Comparison of ENCODE assay signal across 8 cellular contexts in the genomic region with DNA sequence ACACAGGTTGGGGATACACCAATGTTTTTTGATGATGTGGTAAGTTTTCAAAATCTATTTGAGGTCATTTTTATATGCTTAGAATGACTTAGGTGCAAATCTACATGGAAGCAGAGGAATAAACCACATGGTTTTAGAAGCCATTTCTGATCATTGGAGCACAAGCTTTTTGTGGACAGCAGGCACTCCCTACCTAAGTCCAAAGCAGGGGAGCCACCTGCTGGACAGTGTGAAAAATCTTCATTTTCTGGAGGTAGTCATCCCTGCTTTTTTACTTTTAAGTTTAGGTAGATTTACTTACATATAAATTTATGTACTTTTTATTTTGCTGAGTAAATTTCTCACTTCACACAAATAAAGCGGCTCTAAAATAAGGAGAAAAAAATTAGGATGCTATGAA.
DNase-seq lines count a peak whose midpoint lies in the region; ATAC-seq and TF ChIP-seq lines count a peak whose summit lies in the region.

No MANE protein-coding gene starts in this region.

- H3K4me3 Mint-ChIP-seq in WTC11: no peak overlapping the region
- H3K4me3 Mint-ChIP-seq in stimulated activated naive CD8-positive, alpha-beta T cell treated with anti-CD3 and anti-CD28 coated beads, Interleukin-15, amount 100 ng/mL, for 72 hours: no peak overlapping the region

- H3K36me3 ChIP-seq in H7 (replicated peaks; ENCODE audit: control insufficient read depth, insufficient read depth, low read length): no peaks in the 10 kb centered on the region

- ATAC-seq in WTC11: peak; percentile 83
- ATAC-seq in stimulated activated naive CD8-positive, alpha-beta T cell treated with anti-CD3 and anti-CD28 coated beads, Interleukin-15, amount 100 ng/mL, for 72 hours: peak; percentile 74

- TF ChIP-seq CTCF in WTC11 (IDR thresholded peaks at IDR 0.05): peak; percentile 54; the same call in 1 of the 2 replicates

- H3K4me1 Mint-ChIP-seq in WTC11: no peaks in the 10 kb centered on the region
- no peaks in the 10 kb centered on the region for H3K4me1 Mint-ChIP-seq in stimulated activated naive CD8-positive, alpha-beta T cell treated with anti-CD3 and anti-CD28 coated beads, Interleukin-15, amount 100 ng/mL, for 72 hours

- POLR2A ChIA-PET in WTC11 (lab: Charles Lee): no interaction called here

- no peaks in the 10 kb centered on the region for H3K36me3 Mint-ChIP-seq in WTC11

- DNase-seq in Daoy (ENCODE audit: low read depth) (peak; percentile 57), H7 (peak; percentile 5), NCI-H1417 (lab: John Stamatoyannopoulos, UW) (peak; percentile 20 to 80 (median 34)), WTC11 (ENCODE audit: low spot score) (peak; percentile 33), medulla oblongata (ENCODE audit: extremely low spot score) (peak; percentile 76), cortex of kidney (lab: John Stamatoyannopoulos, UW) (no peak)
- DNase-seq in effector CD4-positive, alpha-beta T cell: peak; percentile 21
- peak; percentile 30 to 45 for DNase-seq in stimulated activated naive CD8-positive, alpha-beta T cell treated with anti-CD3 and anti-CD28 coated beads, Interleukin-15, amount 100 ng/mL, for 72 hours

- no peaks in the 10 kb centered on the region for H3K9me3 Mint-ChIP-seq in WTC11
- H3K9me3 Mint-ChIP-seq in stimulated activated naive CD8-positive, alpha-beta T cell treated with anti-CD3 and anti-CD28 coated beads, Interleukin-15, amount 100 ng/mL, for 72 hours: no peaks in the 10 kb centered on the region

- H3K27me3 ChIP-seq in H7 (ENCODE audit: control insufficient read depth, insufficient read depth, low read length): no peaks in the 10 kb centered on the region

- no peak overlapping the region for H3K4me3 ChIP-seq in H7 (ENCODE audit: insufficient read depth, low read depth, low read length)

- H3K27ac Mint-ChIP-seq in WTC11: no peak overlapping the region
- no peak overlapping the region for H3K27ac Mint-ChIP-seq in stimulated activated naive CD8-positive, alpha-beta T cell treated with anti-CD3 and anti-CD28 coated beads, Interleukin-15, amount 100 ng/mL, for 72 hours

- CTCF ChIA-PET in WTC11 (lab: Charles Lee): interaction anchor here (0.6 to 2.0 kb wide), 13 partner anchors 8 to 326 kb away, joined by 3 to 20 read pairs (median 4); a partner anchor contains a TSS

- H3K27me3 Mint-ChIP-seq in WTC11 (ENCODE audit: low read depth): no peaks in the 10 kb centered on the region
- H3K27me3 Mint-ChIP-seq in stimulated activated naive CD8-positive, alpha-beta T cell treated with anti-CD3 and anti-CD28 coated beads, Interleukin-15, amount 100 ng/mL, for 72 hours: no peaks in the 10 kb centered on the region

TF ChIP-seq in WTC11, 78 proteins besides CTCF, POLR2A, EP300 and RAD21:
- TF ChIP-seq ELF4 (CRISPR knock-in tag; IDR thresholded peaks at IDR 0.05; ENCODE audit: low read depth): no peak
- TF ChIP-seq, protein P1, sequence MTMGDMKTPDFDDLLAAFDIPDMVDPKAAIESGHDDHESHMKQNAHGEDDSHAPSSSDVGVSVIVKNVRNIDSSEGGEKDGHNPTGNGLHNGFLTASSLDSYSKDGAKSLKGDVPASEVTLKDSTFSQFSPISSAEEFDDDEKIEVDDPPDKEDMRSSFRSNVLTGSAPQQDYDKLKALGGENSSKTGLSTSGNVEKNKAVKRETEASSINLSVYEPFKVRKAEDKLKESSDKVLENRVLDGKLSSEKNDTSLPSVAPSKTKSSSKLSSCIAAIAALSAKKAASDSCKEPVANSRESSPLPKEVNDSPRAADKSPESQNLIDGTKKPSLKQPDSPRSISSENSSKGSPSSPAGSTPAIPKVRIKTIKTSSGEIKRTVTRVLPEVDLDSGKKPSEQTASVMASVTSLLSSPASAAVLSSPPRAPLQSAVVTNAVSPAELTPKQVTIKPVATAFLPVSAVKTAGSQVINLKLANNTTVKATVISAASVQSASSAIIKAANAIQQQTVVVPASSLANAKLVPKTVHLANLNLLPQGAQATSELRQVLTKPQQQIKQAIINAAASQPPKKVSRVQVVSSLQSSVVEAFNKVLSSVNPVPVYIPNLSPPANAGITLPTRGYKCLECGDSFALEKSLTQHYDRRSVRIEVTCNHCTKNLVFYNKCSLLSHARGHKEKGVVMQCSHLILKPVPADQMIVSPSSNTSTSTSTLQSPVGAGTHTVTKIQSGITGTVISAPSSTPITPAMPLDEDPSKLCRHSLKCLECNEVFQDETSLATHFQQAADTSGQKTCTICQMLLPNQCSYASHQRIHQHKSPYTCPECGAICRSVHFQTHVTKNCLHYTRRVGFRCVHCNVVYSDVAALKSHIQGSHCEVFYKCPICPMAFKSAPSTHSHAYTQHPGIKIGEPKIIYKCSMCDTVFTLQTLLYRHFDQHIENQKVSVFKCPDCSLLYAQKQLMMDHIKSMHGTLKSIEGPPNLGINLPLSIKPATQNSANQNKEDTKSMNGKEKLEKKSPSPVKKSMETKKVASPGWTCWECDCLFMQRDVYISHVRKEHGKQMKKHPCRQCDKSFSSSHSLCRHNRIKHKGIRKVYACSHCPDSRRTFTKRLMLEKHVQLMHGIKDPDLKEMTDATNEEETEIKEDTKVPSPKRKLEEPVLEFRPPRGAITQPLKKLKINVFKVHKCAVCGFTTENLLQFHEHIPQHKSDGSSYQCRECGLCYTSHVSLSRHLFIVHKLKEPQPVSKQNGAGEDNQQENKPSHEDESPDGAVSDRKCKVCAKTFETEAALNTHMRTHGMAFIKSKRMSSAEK (CRISPR knock-in tag; IDR thresholded peaks at IDR 0.05; ENCODE audit: borderline replicate concordance): no peak
- TF ChIP-seq, protein P2, sequence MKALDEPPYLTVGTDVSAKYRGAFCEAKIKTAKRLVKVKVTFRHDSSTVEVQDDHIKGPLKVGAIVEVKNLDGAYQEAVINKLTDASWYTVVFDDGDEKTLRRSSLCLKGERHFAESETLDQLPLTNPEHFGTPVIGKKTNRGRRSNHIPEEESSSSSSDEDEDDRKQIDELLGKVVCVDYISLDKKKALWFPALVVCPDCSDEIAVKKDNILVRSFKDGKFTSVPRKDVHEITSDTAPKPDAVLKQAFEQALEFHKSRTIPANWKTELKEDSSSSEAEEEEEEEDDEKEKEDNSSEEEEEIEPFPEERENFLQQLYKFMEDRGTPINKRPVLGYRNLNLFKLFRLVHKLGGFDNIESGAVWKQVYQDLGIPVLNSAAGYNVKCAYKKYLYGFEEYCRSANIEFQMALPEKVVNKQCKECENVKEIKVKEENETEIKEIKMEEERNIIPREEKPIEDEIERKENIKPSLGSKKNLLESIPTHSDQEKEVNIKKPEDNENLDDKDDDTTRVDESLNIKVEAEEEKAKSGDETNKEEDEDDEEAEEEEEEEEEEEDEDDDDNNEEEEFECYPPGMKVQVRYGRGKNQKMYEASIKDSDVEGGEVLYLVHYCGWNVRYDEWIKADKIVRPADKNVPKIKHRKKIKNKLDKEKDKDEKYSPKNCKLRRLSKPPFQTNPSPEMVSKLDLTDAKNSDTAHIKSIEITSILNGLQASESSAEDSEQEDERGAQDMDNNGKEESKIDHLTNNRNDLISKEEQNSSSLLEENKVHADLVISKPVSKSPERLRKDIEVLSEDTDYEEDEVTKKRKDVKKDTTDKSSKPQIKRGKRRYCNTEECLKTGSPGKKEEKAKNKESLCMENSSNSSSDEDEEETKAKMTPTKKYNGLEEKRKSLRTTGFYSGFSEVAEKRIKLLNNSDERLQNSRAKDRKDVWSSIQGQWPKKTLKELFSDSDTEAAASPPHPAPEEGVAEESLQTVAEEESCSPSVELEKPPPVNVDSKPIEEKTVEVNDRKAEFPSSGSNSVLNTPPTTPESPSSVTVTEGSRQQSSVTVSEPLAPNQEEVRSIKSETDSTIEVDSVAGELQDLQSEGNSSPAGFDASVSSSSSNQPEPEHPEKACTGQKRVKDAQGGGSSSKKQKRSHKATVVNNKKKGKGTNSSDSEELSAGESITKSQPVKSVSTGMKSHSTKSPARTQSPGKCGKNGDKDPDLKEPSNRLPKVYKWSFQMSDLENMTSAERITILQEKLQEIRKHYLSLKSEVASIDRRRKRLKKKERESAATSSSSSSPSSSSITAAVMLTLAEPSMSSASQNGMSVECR (CRISPR knock-in tag; IDR thresholded peaks at IDR 0.05; ENCODE audit: borderline replicate concordance): no peak
- TF ChIP-seq, protein P3, sequence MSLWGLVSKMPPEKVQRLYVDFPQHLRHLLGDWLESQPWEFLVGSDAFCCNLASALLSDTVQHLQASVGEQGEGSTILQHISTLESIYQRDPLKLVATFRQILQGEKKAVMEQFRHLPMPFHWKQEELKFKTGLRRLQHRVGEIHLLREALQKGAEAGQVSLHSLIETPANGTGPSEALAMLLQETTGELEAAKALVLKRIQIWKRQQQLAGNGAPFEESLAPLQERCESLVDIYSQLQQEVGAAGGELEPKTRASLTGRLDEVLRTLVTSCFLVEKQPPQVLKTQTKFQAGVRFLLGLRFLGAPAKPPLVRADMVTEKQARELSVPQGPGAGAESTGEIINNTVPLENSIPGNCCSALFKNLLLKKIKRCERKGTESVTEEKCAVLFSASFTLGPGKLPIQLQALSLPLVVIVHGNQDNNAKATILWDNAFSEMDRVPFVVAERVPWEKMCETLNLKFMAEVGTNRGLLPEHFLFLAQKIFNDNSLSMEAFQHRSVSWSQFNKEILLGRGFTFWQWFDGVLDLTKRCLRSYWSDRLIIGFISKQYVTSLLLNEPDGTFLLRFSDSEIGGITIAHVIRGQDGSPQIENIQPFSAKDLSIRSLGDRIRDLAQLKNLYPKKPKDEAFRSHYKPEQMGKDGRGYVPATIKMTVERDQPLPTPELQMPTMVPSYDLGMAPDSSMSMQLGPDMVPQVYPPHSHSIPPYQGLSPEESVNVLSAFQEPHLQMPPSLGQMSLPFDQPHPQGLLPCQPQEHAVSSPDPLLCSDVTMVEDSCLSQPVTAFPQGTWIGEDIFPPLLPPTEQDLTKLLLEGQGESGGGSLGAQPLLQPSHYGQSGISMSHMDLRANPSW (CRISPR knock-in tag; conservative IDR thresholded peaks at IDR 0.05; ENCODE audit: low read depth): no peak
